In the genomic region with DNA sequence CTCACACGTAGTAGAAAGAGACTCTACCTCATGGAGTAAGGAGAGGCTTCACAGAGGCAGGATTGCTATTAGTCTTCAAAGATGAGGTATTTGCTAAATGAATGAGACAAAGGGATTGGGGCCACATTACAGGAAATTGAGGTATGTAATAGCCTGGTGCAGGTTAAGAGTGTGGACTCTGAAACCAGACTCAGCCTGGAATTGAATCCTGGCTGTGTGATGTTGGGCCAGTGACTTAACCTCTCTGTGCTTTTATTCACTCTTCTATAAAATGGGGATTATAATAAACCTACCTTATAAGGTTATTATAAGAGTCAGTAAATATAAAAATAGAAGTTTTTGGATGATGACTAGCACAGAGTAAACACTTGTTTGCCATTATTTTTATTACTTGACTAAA, we compare ENCODE assay signal across 26 cellular contexts.
"Had no signal": no experiment of that assay in that cellular context is flagged by ENCODE, and none has a peak within 500 bp of the region (broad histone marks: within the 10 kb centered on the region; RNA-seq: fewer than 3 reads in every experiment).

No MANE protein-coding gene starts in this region.

- H3K4me1 ChIP-seq: psoas muscle, sigmoid colon, stomach, thyroid gland, tibial nerve, upper lobe of left lung, vagina had no signal

- H3K36me3 ChIP-seq: neural progenitor cell, ovary, right lobe of liver, sigmoid colon, stomach, thoracic aorta, thyroid gland, tibial nerve, upper lobe of left lung, vagina had no signal

- FAIRE-seq: small intestine, urothelium cell line had no signal

- DNase-seq: occipital lobe; ovary; posterior cingulate gyrus; psoas muscle; right cardiac atrium; right lobe of liver; sigmoid colon; small intestine; stimulated activated CD4-positive, alpha-beta T cell treated with anti-CD3 and anti-CD28 coated beads, Interleukin-15, amount 100 ng/mL, for 24 hours; stimulated activated CD4-positive, alpha-beta T cell treated with anti-CD3 and anti-CD28 coated beads, Interleukin-2, amount 100 ng/mL, for 24 hours; stimulated activated CD4-positive, alpha-beta T cell treated with anti-CD3 and anti-CD28 coated beads, Interleukin-2, amount 100 ng/mL, for 48 hours; stimulated activated CD4-positive, alpha-beta T cell treated with anti-CD3 and anti-CD28 coated beads, Interleukin-4, amount 100 ng/mL, for 24 hours; stimulated activated naive B cell treated with anti-CD40 and anti-IgM and Interleukin-4, amounts not matched to agents 10 μg/mL and 1 μg/mL and 100 μg/mL, for 72 hours; stimulated activated naive CD4-positive, alpha-beta T cell treated with Interleukin-2 at 50 U/mL for 16 hours; stomach; thyroid gland; trophoblast cell; upper lobe of left lung had no signal

- H3K4me2 ChIP-seq: neural progenitor cell had no signal

- H3K4me3 ChIP-seq: neural progenitor cell, ovary, psoas muscle, right lobe of liver, sigmoid colon, stomach, thoracic aorta, thyroid gland, tibial nerve, upper lobe of left lung, vagina had no signal

- H3K27me3 ChIP-seq: neural progenitor cell, ovary, right lobe of liver, sigmoid colon, stomach, thyroid gland, tibial nerve, upper lobe of left lung, vagina had no signal

- H3K27ac ChIP-seq: neural progenitor cell, ovary, parathyroid adenoma, psoas muscle, sigmoid colon, stomach, thoracic aorta, thyroid gland, tibial nerve, upper lobe of left lung, vagina had no signal

- H3K9me3 ChIP-seq: ovary, psoas muscle, right lobe of liver, sigmoid colon, stomach, thoracic aorta, thyroid gland, tibial nerve, upper lobe of left lung, vagina had no signal

- ATAC-seq: natural killer cell treated with Interleukin-12 subunit alpha and Interleukin-12 subunit beta and Interleukin-15 and Interleukin-18, amount 100 ng/mL, for 72 hours; psoas muscle; right cardiac atrium; right lobe of liver; stimulated activated effector memory CD8-positive, alpha-beta T cell treated with anti-CD3 and anti-CD28 coated beads, Interleukin-12 subunit alpha, Interleukin-12 subunit beta, amount 100 ng/mL, for 72 hours; stimulated activated naive B cell treated with anti-CD40 and anti-IgM and Interleukin-4, amounts not matched to agents 10 μg/mL and 1 μg/mL and 100 μg/mL, for 72 hours had no signal
